In the genomic region with DNA sequence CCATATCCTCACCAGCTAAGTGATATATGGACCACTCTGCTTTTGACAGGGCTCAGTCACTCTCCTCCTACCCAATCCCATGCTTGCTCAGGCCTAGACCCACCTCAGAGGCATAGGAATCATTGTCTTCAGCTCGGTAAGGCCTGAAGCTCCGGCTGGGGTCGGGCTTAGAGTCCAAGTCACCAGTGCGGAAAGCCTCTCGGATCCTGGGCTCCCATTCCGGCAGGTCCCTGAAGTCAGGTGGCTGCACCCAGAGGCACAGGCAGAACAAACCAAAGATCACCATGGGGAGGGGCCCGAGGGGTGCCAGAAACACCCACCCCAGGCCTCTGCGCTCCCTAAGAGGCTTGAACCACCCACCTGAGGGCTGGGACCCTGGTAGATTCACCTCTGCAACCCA, we compare ENCODE assay signal across 22 cellular contexts.
"Had no signal": no experiment of that assay in that cellular context is flagged by ENCODE, and none has a peak within 500 bp of the region (broad histone marks: within the 10 kb centered on the region; RNA-seq: fewer than 3 reads in every experiment).

No MANE protein-coding gene starts in this region.

- H3K36me3 ChIP-seq: neural progenitor cell had no signal

- H3K27ac Mint-ChIP-seq: activated naive CD8-positive, alpha-beta T cell; activated T-helper 2 cell treated with anti-CD3 and anti-CD28 coated beads, Interferon-gamma antibody, Interleukin-2, Interleukin-4, amounts not matched to agents 10 μg/mL and 5 μg/mL and 100 μg/mL, durations not matched to agents 14 hours and 24 hours and 36 hours; naive thymus-derived CD4-positive, alpha-beta T cell; neural progenitor cell; T-cell had no signal

- H3K9me3 ChIP-seq: adrenal gland, ascending aorta, upper lobe of left lung had no signal

- H3K27ac ChIP-seq: adrenal gland, ascending aorta, foreskin keratinocyte, neural progenitor cell had no signal

- H3K4me1 ChIP-seq: ascending aorta, foreskin keratinocyte, neural progenitor cell had no signal

- H3K4me3 Mint-ChIP-seq: activated naive CD8-positive, alpha-beta T cell; naive thymus-derived CD4-positive, alpha-beta T cell; neural progenitor cell; T-cell had no signal

- H3K4me3 ChIP-seq: adrenal gland, ascending aorta, lung, neural progenitor cell, upper lobe of left lung had no signal

- H3K4me2 ChIP-seq: neural progenitor cell had no signal

- DNase-seq: activated CD4-positive, alpha-beta T cell treated with anti-CD3 and anti-CD28 coated beads for 1 hour; activated CD4-positive, alpha-beta T cell treated with anti-CD3 and anti-CD28 coated beads, Interleukin-2, amount 50 U/mL, for 1 hour; activated naive CD4-positive, alpha-beta T cell; activated T-cell treated with anti-CD3 and anti-CD28 coated beads, Interleukin-2, amount 50 U/mL, for 1 hour; adrenal gland; cortex of kidney; foreskin keratinocyte; kidney; naive thymus-derived CD4-positive, alpha-beta T cell; stimulated activated CD4-positive, alpha-beta T cell treated with anti-CD3 and anti-CD28 coated beads, Interleukin-4, amount 100 ng/mL, for 4 hours; stimulated activated naive CD8-positive, alpha-beta T cell treated with anti-CD3 and anti-CD28 coated beads, Interleukin-15, Interleukin-2, amounts not matched to agents 100 U/mL and 50 U/mL, for 24 hours; T-cell; upper lobe of left lung had no signal

- H3K27me3 Mint-ChIP-seq: activated naive CD8-positive, alpha-beta T cell; naive thymus-derived CD4-positive, alpha-beta T cell; progenitor cell of endocrine pancreas; T-cell had no signal

- H3K9ac ChIP-seq: neural progenitor cell had no signal

- ATAC-seq: foreskin keratinocyte; left lobe of liver; naive thymus-derived CD4-positive, alpha-beta T cell; stimulated activated naive CD8-positive, alpha-beta T cell treated with anti-CD3 and anti-CD28 coated beads, Interleukin-15, Interleukin-2, amounts not matched to agents 100 U/mL and 50 U/mL, for 24 hours; T-cell had no signal

- FAIRE-seq: endometrium, kidney, TTC549 had no signal

- H3K9me3 Mint-ChIP-seq: activated T-helper 2 cell treated with anti-CD3 and anti-CD28 coated beads, Interferon-gamma antibody, Interleukin-2, Interleukin-4, amounts not matched to agents 10 μg/mL and 5 μg/mL and 100 μg/mL, durations not matched to agents 14 hours and 24 hours and 36 hours; neural progenitor cell; T-cell had no signal

- H2AFZ ChIP-seq: neural progenitor cell had no signal

- H3K27me3 ChIP-seq: adrenal gland, ascending aorta, foreskin keratinocyte, neural progenitor cell, upper lobe of left lung had no signal
